In genomic region chr7:94115316-94115715, GRCh38 we compare ENCODE assay signal across 18 cellular contexts.
DNase-seq lines count a peak whose midpoint lies in the region; TF ChIP-seq lines count a peak whose summit lies in the region.
"Had no signal": no experiment of that assay in that cellular context is flagged by ENCODE, and none has a peak within 500 bp of the region (broad histone marks: within the 10 kb centered on the region; RNA-seq: fewer than 3 reads in every experiment).

No MANE protein-coding gene starts in this region.

- WGBS in GM23248 (ENCODE audit: low coverage in 1 of 2, low lambda C conversion rate in 2 of 2, missing lambda C conversion rate in 2 of 2), 2 experiments: 50% methylated on average over 2 of the region's 2 CpGs

- TF ChIP-seq CTCF in brain microvascular endothelial cell (IDR thresholded peaks at IDR 0.05; ENCODE audit: low read depth, low read length, missing control alignments): no peak
- TF ChIP-seq CTCF in left ventricle myocardium inferior (IDR thresholded peaks at IDR 0.05; ENCODE audit: borderline replicate concordance): no peak

- no peaks in the 10 kb centered on the region for H4K20me1 ChIP-seq in GM23248 (ENCODE audit: insufficient read depth)

- H3K27ac ChIP-seq in GM23248 (no peak overlapping the region), brain microvascular endothelial cell (no peak overlapping the region), left ventricle myocardium inferior (replicated peaks) (no peak overlapping the region)

- DNase-seq in GM23248 (peak; percentile 46), NCI-H226 (peak; percentile 41), brain microvascular endothelial cell (peak; percentile 32), kidney tubule cell (ENCODE audit: low spot score) (peak; percentile 8), left ventricle myocardium inferior (no peak), SIG-M5 (lab: John Stamatoyannopoulos, UW) (no peak), SKM-1 treated with dmso at 0.1 percent for 144 hours (lab: John Stamatoyannopoulos, UW; ENCODE audit: unreplicated experiment) (no peak)
- DNase-seq: BE2C; Calu3; CD4-positive, alpha-beta T cell; GDM1; MM.1S; NCI-H1105; NCI-H187; NCI-H345; NCI-H526 treated with DMSO at 0.1 percent for 48 hours; T-cell had no signal

- no peaks in the 10 kb centered on the region for H3K27me3 ChIP-seq in GM23248 (replicated peaks; ENCODE audit: insufficient read depth)
- no peaks in the 10 kb centered on the region for H3K27me3 ChIP-seq in brain microvascular endothelial cell (replicated peaks)
- H3K27me3 ChIP-seq in left ventricle myocardium inferior (ENCODE audit: low read depth): no peaks in the 10 kb centered on the region
- H3K27me3 ChIP-seq: BE2C had no signal

- H3K4me1 ChIP-seq in GM23248 (ENCODE audit: insufficient read depth) (peaks cover 4% of the 10 kb centered on the region; the same call in 1 of the 2 replicates), left ventricle myocardium inferior (no peaks in the 10 kb centered on the region)
- H3K4me1 ChIP-seq: BE2C had no signal

- no peak overlapping the region for H3K9ac ChIP-seq in GM23248

- intact Hi-C loops in left ventricle myocardium inferior (cut with micrococcal nuclease): no loop called here

- H3K9me3 ChIP-seq in GM23248 (ENCODE audit: low read depth) (no peaks in the 10 kb centered on the region), left ventricle myocardium inferior (replicated peaks) (no peaks in the 10 kb centered on the region)
- H3K9me3 ChIP-seq: BE2C had no signal

- no peak overlapping the region for H3K4me2 ChIP-seq in GM23248 (ENCODE audit: unreplicated experiment)

- H3K79me2 ChIP-seq in GM23248 (ENCODE audit: insufficient read depth): no peaks in the 10 kb centered on the region

- H3K4me3 ChIP-seq in GM23248: no peak overlapping the region
- H3K4me3 ChIP-seq in brain microvascular endothelial cell (ENCODE audit: low read depth, low read length): no peak overlapping the region
- no peak overlapping the region for H3K4me3 ChIP-seq in left ventricle myocardium inferior
- H3K4me3 ChIP-seq: GM12878 had no signal

- H3K36me3 ChIP-seq in GM23248 (ENCODE audit: low read depth): no peaks in the 10 kb centered on the region
- H3K36me3 ChIP-seq in brain microvascular endothelial cell (replicated peaks): no peaks in the 10 kb centered on the region
- no peaks in the 10 kb centered on the region for H3K36me3 ChIP-seq in left ventricle myocardium inferior
- H3K36me3 ChIP-seq: BE2C had no signal

- H3K9me2 ChIP-seq in GM23248 (ENCODE audit: insufficient read depth): no peaks in the 10 kb centered on the region

- H2AFZ ChIP-seq in GM23248: no peak overlapping the region

- H3F3A ChIP-seq in GM23248 (ENCODE audit: insufficient read depth): no peaks in the 10 kb centered on the region

- in situ Hi-C loops in GM23248 (cut with MboI) (no loop called here), brain microvascular endothelial cell (cut with HindIII; ENCODE audit: low pct_ligation_motif_present, low sequenced_read_pairs) (no loop called here)

Comparison
In these comparisons a context has a peak if more than half of its experiments do, and no peak if none do; other contexts are left out.
1. DNase-seq: peak in GM23248 (single experiment), NCI-H226 (single experiment), brain microvascular endothelial cell (single experiment) and kidney tubule cell (single experiment); none in left ventricle myocardium inferior (single experiment), SIG-M5 (single experiment) and SKM-1 treated with dmso at 0.1 percent for 144 hours (single experiment).